In the genomic region with DNA sequence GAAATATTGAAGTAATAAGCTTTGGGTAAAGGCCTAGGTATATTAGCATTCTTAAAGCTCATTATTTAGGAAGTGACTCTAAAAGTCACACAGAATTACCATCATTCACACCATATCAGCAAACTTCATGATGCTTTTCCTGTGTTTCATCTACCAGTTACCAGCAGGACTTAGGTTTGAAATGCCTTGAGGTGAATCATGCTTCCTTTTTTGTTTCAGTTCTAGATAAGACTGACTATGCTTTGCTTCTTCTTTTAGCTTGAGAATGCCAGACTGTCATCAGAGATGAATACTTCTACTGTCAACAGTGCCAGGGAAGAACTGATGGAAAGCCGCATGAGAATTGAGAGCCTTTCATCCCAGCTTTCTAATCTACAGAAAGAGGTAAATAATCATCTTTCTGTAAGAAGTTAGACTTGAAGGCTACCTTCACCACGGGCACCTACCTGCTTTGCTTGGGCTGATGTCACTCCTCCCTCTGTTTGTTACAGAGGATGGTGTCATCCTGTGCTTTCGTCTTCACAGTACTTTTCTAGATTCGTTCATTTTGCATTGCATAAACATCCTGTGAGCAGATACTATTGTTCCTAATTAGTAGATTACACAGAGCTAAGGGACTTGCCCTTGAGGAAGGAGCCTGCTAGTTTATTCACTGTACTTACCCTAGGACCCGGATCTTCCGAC, we compare ENCODE assay signal across 10 cellular contexts. TPM values are rescaled to one million over a fixed set of nuclear protein-coding genes. Genes with fewer than 3 reads are reported as not detected.
DNase-seq lines count a peak whose midpoint lies in the region; ATAC-seq and TF ChIP-seq lines count a peak whose summit lies in the region.
"Had no signal": no experiment of that assay in that cellular context is flagged by ENCODE, and none has a peak within 500 bp of the region (broad histone marks: within the 10 kb centered on the region; RNA-seq: fewer than 3 reads in every experiment).

No MANE protein-coding gene starts in this region.

- peak overlapping the region; percentile 29 for H4K8ac ChIP-seq in mesenchymal stem cell (ENCODE audit: low read length)

- H3K9me3 ChIP-seq in mesenchymal stem cell (ENCODE audit: control insufficient read depth, low read length) (no peaks in the 10 kb centered on the region), tibial nerve (no peaks in the 10 kb centered on the region)
- H3K9me3 ChIP-seq: psoas muscle had no signal

- intact Hi-C loops in CD14-positive monocyte (cut with micrococcal nuclease): loop anchor here in 1 of 2 donors (5.0 kb wide), 1 partner anchor 34 kb away; the partner anchor contains the start of gene LMNB1
- intact Hi-C loops in activated naive CD4-positive, alpha-beta T cell treated with anti-CD3 and anti-CD28 coated beads for 36 hours (cut with micrococcal nuclease): loop anchor here (1.0 kb wide), 15 partner anchors 33 to 387 kb away; partner anchors contain the start of genes C5orf63 and MARCHF3

- H2BK120ac ChIP-seq in mesenchymal stem cell (ENCODE audit: low read depth, low read length): no peak overlapping the region

- WGBS in mesenchymal stem cell: 54% methylated on average over 5 of the region's 6 CpGs
- 88 to 89% methylated on average over 6 of the region's 6 CpGs for WGBS in tibial nerve, 2 donors

- H3K27me3 Mint-ChIP-seq in CD14-positive monocyte (ENCODE audit: low read depth in 3 of 3): peaks cover 0 to 1% (median 0%) of the 10 kb centered on the region in 3 donors
- no peaks in the 10 kb centered on the region for H3K27me3 Mint-ChIP-seq in activated naive CD4-positive, alpha-beta T cell treated with anti-CD3 and anti-CD28 coated beads for 36 hours (ENCODE audit: low read depth)

- ATAC-seq in HG03521 (IDR thresholded peaks at IDR 0.05; ENCODE audit: unreplicated experiment) (peak; percentile 40), HG03097 (IDR thresholded peaks at IDR 0.05; ENCODE audit: low FRiP score, unreplicated experiment) (no peak), GM21723 (IDR thresholded peaks at IDR 0.05; ENCODE audit: unreplicated experiment) (no peak)

- H3K36me3 ChIP-seq in mesenchymal stem cell (ENCODE audit: control insufficient read depth in 1 of 2, insufficient read depth in 2 of 2, low read depth in 1 of 2, low read length in 2 of 2): peaks cover 3 to 8% of the 10 kb centered on the region in 2 experiments
- H3K36me3 ChIP-seq in tibial nerve: peaks cover 0 to 21% (median 0%) of the 10 kb centered on the region in 3 donors

- H2BK15ac ChIP-seq in mesenchymal stem cell (ENCODE audit: low read depth, poor library complexity, severe bottlenecking): no peak overlapping the region

- H3K4me3 Mint-ChIP-seq in CD14-positive monocyte: no peak overlapping the region
- peak overlapping the region; percentile 49 for H3K4me3 Mint-ChIP-seq in activated naive CD4-positive, alpha-beta T cell treated with anti-CD3 and anti-CD28 coated beads for 36 hours

- H4K91ac ChIP-seq in mesenchymal stem cell (ENCODE audit: low read length): no peak overlapping the region

- H3K4me1 ChIP-seq in mesenchymal stem cell (ENCODE audit: control insufficient read depth, insufficient read depth, low read depth, low read length): peaks cover 3% of the 10 kb centered on the region
- H3K4me1 ChIP-seq in tibial nerve: no peaks in the 10 kb centered on the region
- H3K4me1 ChIP-seq: psoas muscle had no signal

- no peak for TF ChIP-seq POLR2A in tibial nerve (IDR thresholded peaks at IDR 0.05)

- peaks cover 21% of the 10 kb centered on the region for H3K79me1 ChIP-seq in mesenchymal stem cell (replicated peaks; ENCODE audit: low read length, poor library complexity, severe bottlenecking)

- H3K9me3 Mint-ChIP-seq in CD14-positive monocyte: peaks cover 0 to 3% (median 0%) of the 10 kb centered on the region in 7 donors
- no peaks in the 10 kb centered on the region for H3K9me3 Mint-ChIP-seq in activated naive CD4-positive, alpha-beta T cell treated with anti-CD3 and anti-CD28 coated beads for 36 hours

- no peak overlapping the region for H2AFZ ChIP-seq in mesenchymal stem cell (ENCODE audit: low read depth, low read length)

- H3K9ac ChIP-seq in mesenchymal stem cell (ENCODE audit: low read length): no peak overlapping the region

- peaks cover 76% of the 10 kb centered on the region for H3K4me1 Mint-ChIP-seq in CD14-positive monocyte
- peaks cover 54% of the 10 kb centered on the region for H3K4me1 Mint-ChIP-seq in activated naive CD4-positive, alpha-beta T cell treated with anti-CD3 and anti-CD28 coated beads for 36 hours (ENCODE audit: low read depth)

- no peak overlapping the region for H3K18ac ChIP-seq in mesenchymal stem cell (ENCODE audit: low read depth in 1 of 2, low read length in 2 of 2)

- H2BK5ac ChIP-seq in mesenchymal stem cell (ENCODE audit: low read depth, low read length, poor library complexity, severe bottlenecking): no peak overlapping the region

- H3K27ac ChIP-seq in mesenchymal stem cell (ENCODE audit: low read length, poor library complexity, severe bottlenecking) (no peak overlapping the region), tibial nerve (peak overlapping the region in 1 of 4 donors; percentile 34)
- H3K27ac ChIP-seq: psoas muscle, VCaP had no signal

- no peak for TF ChIP-seq EP300 in tibial nerve (IDR thresholded peaks at IDR 0.05)

- H3K4ac ChIP-seq in mesenchymal stem cell (ENCODE audit: low read depth in 1 of 2, low read length in 2 of 2): no peak overlapping the region

- CTCF ChIA-PET in activated naive CD4-positive, alpha-beta T cell treated with anti-CD3 and anti-CD28 coated beads for 36 hours (lab: Charles Lee): interaction anchor here (0.6 to 5.2 kb wide), 4 partner anchors 32 to 135 kb away, joined by 3 to 48 read pairs (median 18); partner anchors contain the start of gene LMNB1

- TF ChIP-seq CTCF in CD14-positive monocyte (IDR thresholded peaks at IDR 0.05) (no peak), tibial nerve (IDR thresholded peaks at IDR 0.05) (no peak)

- H3K4me2 ChIP-seq in mesenchymal stem cell (ENCODE audit: low read length, poor library complexity, severe bottlenecking): no peak overlapping the region

- H3K4me3 ChIP-seq in mesenchymal stem cell (ENCODE audit: insufficient read depth in 1 of 2, low read depth in 1 of 2, low read length in 2 of 2) (no peak overlapping the region), tibial nerve (no peak overlapping the region)
- H3K4me3 ChIP-seq: psoas muscle had no signal

- H3K27ac Mint-ChIP-seq in CD14-positive monocyte: peak overlapping the region; percentile 88 to 99 (median 97)
- H3K27ac Mint-ChIP-seq in activated naive CD4-positive, alpha-beta T cell treated with anti-CD3 and anti-CD28 coated beads for 36 hours: peak overlapping the region; percentile 98

- DNase-seq in CD14-positive monocyte (ENCODE audit: low spot score): peak; percentile 52
- peak; percentile 77 for DNase-seq in activated naive CD4-positive, alpha-beta T cell treated with anti-CD3 and anti-CD28 coated beads for 36 hours
- peak; percentile 81 for DNase-seq in mesenchymal stem cell
- no peak for DNase-seq in NCI-H446 treated with DMSO at 0.1 percent for 48 hours (lab: John Stamatoyannopoulos, UW)
- DNase-seq in tibial nerve (ENCODE audit: low spot score in 2 of 2): no peak
- DNase-seq: psoas muscle had no signal

- H3K36me3 Mint-ChIP-seq in CD14-positive monocyte: peaks cover 25 to 36% of the 10 kb centered on the region in 2 donors
- peaks cover 55% of the 10 kb centered on the region for H3K36me3 Mint-ChIP-seq in activated naive CD4-positive, alpha-beta T cell treated with anti-CD3 and anti-CD28 coated beads for 36 hours (ENCODE audit: low read depth)

- no peak overlapping the region for H3K14ac ChIP-seq in mesenchymal stem cell (ENCODE audit: low read length in 2 of 2)

- H3K23ac ChIP-seq in mesenchymal stem cell (ENCODE audit: low read length in 2 of 2): no peak overlapping the region

- peak overlapping the region in 1 of 2 experiments; percentile 32 for H2BK12ac ChIP-seq in mesenchymal stem cell (ENCODE audit: low read length in 2 of 2)

- no peak overlapping the region for H2AK5ac ChIP-seq in mesenchymal stem cell (ENCODE audit: low read length, severe bottlenecking)

- H3K27me3 ChIP-seq in mesenchymal stem cell (ENCODE audit: control insufficient read depth in 1 of 2, insufficient read depth in 1 of 2, low read length in 2 of 2): no peaks in the 10 kb centered on the region
- H3K27me3 ChIP-seq in tibial nerve: no peaks in the 10 kb centered on the region

RNA-seq across cellular contexts. Expression of gene LMNB1, which starts 34.7 kb away (rescaled TPM):
- polyA plus RNA-seq in CD14-positive monocyte: 10 to 100 TPM; 18.0 to 33.0 TPM
- total RNA-seq in activated naive CD4-positive, alpha-beta T cell treated with anti-CD3 and anti-CD28 coated beads for 36 hours: 100 to 1,000 TPM; 274 to 289 TPM
- 10.6 TPM for polyA plus RNA-seq in mesenchymal stem cell (2013, experiment 1 of 2)
- polyA plus RNA-seq in mesenchymal stem cell (2013, experiment 2 of 2): 11.1 TPM
- 10 to 100 TPM in 3 of 4 donors, 1 to 10 TPM in 1; 5.2 to 18.9 (median 12.0) TPM for total RNA-seq in tibial nerve

Comparison
In these comparisons a context has a peak if more than half of its experiments do, and no peak if none do; other contexts are left out.
1. DNase-seq: peak in CD14-positive monocyte (single experiment), activated naive CD4-positive, alpha-beta T cell treated with anti-CD3 and anti-CD28 coated beads for 36 hours (single experiment) and mesenchymal stem cell (single experiment); none in NCI-H446 treated with DMSO at 0.1 percent for 48 hours (single experiment) and tibial nerve (0 of 2).
2. RNA of gene LMNB1, which starts 34.7 kb away (total RNA-seq): 274 to 289 TPM in activated naive CD4-positive, alpha-beta T cell treated with anti-CD3 and anti-CD28 coated beads for 36 hours; 5.2 to 18.9 TPM in tibial nerve; every median in the first group is over 10 times any median in the second.